In genomic region chr14:24307156-24307574, GRCh38 we compare ENCODE assay signal across 2 cellular contexts.
TF ChIP-seq lines count a peak whose summit lies in the region.

No MANE protein-coding gene starts in this region.

TF ChIP-seq in A549, 52 proteins besides CTCF, POLR2A, EP300 and RAD21:
- TF ChIP-seq ZFP36 (IDR thresholded peaks at IDR 0.05; ENCODE audit: borderline replicate concordance, partially characterized antibody) (no peak), CBX2 (IDR thresholded peaks at IDR 0.05; ENCODE audit: borderline replicate concordance, low read depth) (no peak), CBX8 (IDR thresholded peaks at IDR 0.05) (no peak), POLR2AphosphoS2 (conservative IDR thresholded peaks at IDR 0.05; ENCODE audit: low read length) (no peak), PBX3 (IDR thresholded peaks at IDR 0.05) (no peak), SREBF2 (IDR thresholded peaks at IDR 0.05) (no peak), CEBPB (IDR thresholded peaks at IDR 0.05) (no peak), BHLHE40 (IDR thresholded peaks at IDR 0.05; ENCODE audit: low read depth, low read length) (no peak), SMC3 (IDR thresholded peaks at IDR 0.05) (no peak), HOXB5 (CRISPR knock-in tag; IDR thresholded peaks at IDR 0.05) (no peak), HOXB13 (CRISPR knock-in tag; IDR thresholded peaks at IDR 0.05; ENCODE audit: low read depth) (no peak), ESRRA (IDR thresholded peaks at IDR 0.05; ENCODE audit: borderline replicate concordance, low read length) (no peak), JUN (IDR thresholded peaks at IDR 0.05) (no peak)
TF ChIP-seq in A549: peak in this region for 0.

TF ChIP-seq in HepG2, 621 proteins besides CTCF, POLR2A, EP300 and RAD21 (continues in another document):
- TF ChIP-seq RBM39 (IDR thresholded peaks at IDR 0.05; ENCODE audit: low read depth, low read length, poor library complexity, severe bottlenecking) (no peak), ZNF713 (CRISPR knock-in tag; IDR thresholded peaks at IDR 0.05) (0 out of 2 replicates have a peak, but pooled peaks have one; percentile 16), ZNF768 (CRISPR knock-in tag; IDR thresholded peaks at IDR 0.05) (peak; percentile 36; the same call in 1 of the 2 replicates), ZNF142 (CRISPR knock-in tag; IDR thresholded peaks at IDR 0.05) (no peak), ZNF280B (CRISPR knock-in tag; IDR thresholded peaks at IDR 0.05; ENCODE audit: borderline replicate concordance) (0 out of 2 replicates have a peak, but pooled peaks have one; percentile 13), ZNF414 (CRISPR knock-in tag; IDR thresholded peaks at IDR 0.05) (no peak), ZBTB33 (CRISPR knock-in tag; IDR thresholded peaks at IDR 0.05) (peak; percentile 84), ZNF547 (CRISPR knock-in tag; IDR thresholded peaks at IDR 0.05) (peak; percentile 21; the same call in 1 of the 2 replicates), ZBTB7B (CRISPR knock-in tag; IDR thresholded peaks at IDR 0.05) (0 out of 2 replicates have a peak, but pooled peaks have one; percentile 35), ZNF557 (CRISPR knock-in tag; IDR thresholded peaks at IDR 0.05) (peak; percentile 51; the same call in 1 of the 2 replicates), KLF15 (CRISPR knock-in tag; IDR thresholded peaks at IDR 0.05; ENCODE audit: borderline replicate concordance) (0 out of 2 replicates have a peak, but pooled peaks have one; percentile 14), MEIS2 (CRISPR knock-in tag; IDR thresholded peaks at IDR 0.05) (no peak), NR2F1 (CRISPR knock-in tag; IDR thresholded peaks at IDR 0.05) (0 out of 4 replicates have a peak, but pooled peaks of 1 of the 2 experiments have one; percentile 9), ZNF441 (CRISPR knock-in tag; IDR thresholded peaks at IDR 0.05; ENCODE audit: borderline replicate concordance) (0 out of 2 replicates have a peak, but pooled peaks have one; percentile 21), ZKSCAN5 (CRISPR knock-in tag; IDR thresholded peaks at IDR 0.05) (peak; percentile 77; the same call in 1 of the 2 replicates), EHMT2 (IDR thresholded peaks at IDR 0.05; ENCODE audit: borderline replicate concordance, low read depth, low read length) (no peak), CCAR2 (optimal IDR thresholded peaks at IDR 0.05; ENCODE audit: low read depth, low read length) (no peak), GABPA (IDR thresholded peaks at IDR 0.05; ENCODE audit: low read depth, low read length) (no peak), GABPA (CRISPR knock-in tag; IDR thresholded peaks at IDR 0.05; ENCODE audit: low read depth) (no peak), HDAC2 (CRISPR knock-in tag; IDR thresholded peaks at IDR 0.05) (no peak), ETS1 (CRISPR knock-in tag; IDR thresholded peaks at IDR 0.05) (0 out of 2 replicates have a peak, but pooled peaks have one; percentile 24), ZNF781 (CRISPR knock-in tag; IDR thresholded peaks at IDR 0.05; ENCODE audit: borderline replicate concordance, not compliant biosample characterization) (no peak), KAT2B (IDR thresholded peaks at IDR 0.05; ENCODE audit: borderline replicate concordance, low read depth, low read length) (no peak), HNF1B (CRISPR knock-in tag; IDR thresholded peaks at IDR 0.05) (no peak), RORA (CRISPR knock-in tag; IDR thresholded peaks at IDR 0.05) (no peak), TGIF2 (CRISPR knock-in tag; IDR thresholded peaks at IDR 0.05) (0 out of 2 replicates have a peak, but pooled peaks have one; percentile 23), POGK (CRISPR knock-in tag; conservative IDR thresholded peaks at IDR 0.05) (peak; percentile 51; the same call in 1 of the 2 replicates), PHF20 (CRISPR knock-in tag; IDR thresholded peaks at IDR 0.05) (no peak), IRX3 (CRISPR knock-in tag; IDR thresholded peaks at IDR 0.05; ENCODE audit: borderline replicate concordance, low read depth) (0 out of 2 replicates have a peak, but pooled peaks have one; percentile 12), ZNF747 (CRISPR knock-in tag; IDR thresholded peaks at IDR 0.05; ENCODE audit: borderline replicate concordance) (peak; percentile 80; the same call in 1 of the 2 replicates), ZBTB38 (CRISPR knock-in tag; IDR thresholded peaks at IDR 0.05) (peak; percentile 100), ZBTB20 (CRISPR knock-in tag; IDR thresholded peaks at IDR 0.05; ENCODE audit: borderline replicate concordance, low read depth) (peak; percentile 30; the same call in 1 of the 2 replicates), BRCA1 (CRISPR knock-in tag; IDR thresholded peaks at IDR 0.05) (0 out of 2 replicates have a peak, but pooled peaks have one; percentile 22), ZFP90 (CRISPR knock-in tag; IDR thresholded peaks at IDR 0.05; ENCODE audit: borderline replicate concordance) (peak; percentile 21), TOE1 (CRISPR knock-in tag; IDR thresholded peaks at IDR 0.05) (no peak), ZNF687 (CRISPR knock-in tag; IDR thresholded peaks at IDR 0.05) (peak; percentile 89)
